Comparison of ENCODE assay signal across 14 cellular contexts in the genomic region with DNA sequence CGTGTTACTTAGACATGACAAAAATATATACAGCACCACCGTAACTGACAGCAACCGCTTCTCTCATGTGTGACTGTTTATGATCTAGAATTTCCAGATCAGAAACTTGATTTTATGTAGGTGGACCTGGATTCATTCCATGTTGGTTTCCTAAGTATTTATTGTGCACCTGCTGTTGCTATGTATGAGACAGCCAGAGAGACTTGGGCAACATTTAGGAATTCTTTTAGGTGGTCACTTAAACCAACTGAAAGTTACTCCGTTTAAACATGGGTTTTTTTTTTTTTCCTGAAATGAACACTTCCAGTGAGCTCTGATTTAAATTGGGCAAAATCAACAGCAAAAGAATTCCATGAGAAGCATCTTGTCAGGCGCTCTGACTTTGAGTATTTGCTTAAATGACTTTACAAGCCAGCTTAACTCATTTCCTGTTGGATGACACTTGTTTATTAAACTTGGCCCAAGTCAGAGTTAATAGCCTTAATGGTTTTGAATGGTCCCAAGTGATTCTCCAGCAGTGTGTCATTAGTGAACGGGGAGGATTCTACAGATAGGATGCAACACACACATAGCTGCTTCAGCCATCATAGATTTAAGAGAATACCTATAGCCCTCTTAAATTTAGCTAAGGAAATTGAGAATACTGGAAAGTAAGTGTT. TPM values are rescaled to one million over a fixed set of nuclear protein-coding genes. Genes with fewer than 3 reads are reported as not detected.
DNase-seq lines count a peak whose midpoint lies in the region; ATAC-seq and TF ChIP-seq lines count a peak whose summit lies in the region.
"Had no signal": no experiment of that assay in that cellular context is flagged by ENCODE, and none has a peak within 500 bp of the region (broad histone marks: within the 10 kb centered on the region; RNA-seq: fewer than 3 reads in every experiment).

No MANE protein-coding gene starts in this region.

- no peak overlapping the region for H3K4me3 ChIP-seq in fibroblast of villous mesenchyme (ENCODE audit: low read depth, low read length)
- H3K4me3 ChIP-seq: gastroesophageal sphincter, neural progenitor cell, stomach had no signal

- DNase-seq in HCEC 1CT (peak; percentile 71), RPMI7951 (ENCODE audit: low read depth) (peak; percentile 28), fibroblast of villous mesenchyme (ENCODE audit: low read depth) (peak; percentile 90), renal cortical epithelial cell (ENCODE audit: low read depth) (peak; percentile 93), SK-N-DZ (ENCODE audit: low spot score) (no peak)
- DNase-seq in stimulated activated naive CD4-positive, alpha-beta T cell treated with Interleukin-2 at 50 U/mL for 16 hours (lab: John Stamatoyannopoulos, UW) = no peak
- DNase-seq: activated CD8-positive, alpha-beta memory T cell treated with anti-CD3 and anti-CD28 coated beads for 24 hours; activated effector memory CD4-positive, alpha-beta T cell treated with Interleukin-2 at 50 U/mL for 16 hours; CD8-positive, alpha-beta T cell; NK-92 treated with Interleukin-12 subunit alpha and Interleukin-12 subunit beta, amount 100 ng/mL, for 24 hours; stomach had no signal

- no peak for TF ChIP-seq CTCF in fibroblast of villous mesenchyme (IDR thresholded peaks at IDR 0.05; ENCODE audit: insufficient read depth, low read depth, low read length)

- no peak for ATAC-seq in GM21529 (IDR thresholded peaks at IDR 0.05; ENCODE audit: unreplicated experiment)
- ATAC-seq: CD8-positive, alpha-beta T cell; gastroesophageal sphincter had no signal

RNA-seq across cellular contexts. Expression of gene MITF, which starts 31.8 kb away (rescaled TPM):
- total RNA-seq in RPMI7951 (2014; rRNA removed; shearing (Covaris generic)) = 4.0 and 4.3 TPM in 2 replicates
- total RNA-seq in fibroblast of villous mesenchyme (13.5 and 30.2 TPM in 2 replicates), renal cortical epithelial cell (46.7 and 109 TPM in 2 replicates)
- 0.47 and 0.93 TPM in 2 replicates for polyA plus RNA-seq in SK-N-DZ (2014; cell fraction: cytosol; rRNA removed)
- 2.2 and 2.4 TPM in 2 replicates for polyA plus RNA-seq in SK-N-DZ (2014; cell fraction: nucleus; rRNA removed)
- total RNA-seq: CD8-positive, alpha-beta T cell had no signal

Comparison
In these comparisons a context has a peak if more than half of its experiments do, and no peak if none do; other contexts are left out.
1. DNase-seq: peak in HCEC 1CT (single experiment), RPMI7951 (single experiment), fibroblast of villous mesenchyme (single experiment) and renal cortical epithelial cell (single experiment); none in stimulated activated naive CD4-positive, alpha-beta T cell treated with Interleukin-2 at 50 U/mL for 16 hours (single experiment) and SK-N-DZ (single experiment).